10 cellular contexts compared by ENCODE assay signal in the genomic region with DNA sequence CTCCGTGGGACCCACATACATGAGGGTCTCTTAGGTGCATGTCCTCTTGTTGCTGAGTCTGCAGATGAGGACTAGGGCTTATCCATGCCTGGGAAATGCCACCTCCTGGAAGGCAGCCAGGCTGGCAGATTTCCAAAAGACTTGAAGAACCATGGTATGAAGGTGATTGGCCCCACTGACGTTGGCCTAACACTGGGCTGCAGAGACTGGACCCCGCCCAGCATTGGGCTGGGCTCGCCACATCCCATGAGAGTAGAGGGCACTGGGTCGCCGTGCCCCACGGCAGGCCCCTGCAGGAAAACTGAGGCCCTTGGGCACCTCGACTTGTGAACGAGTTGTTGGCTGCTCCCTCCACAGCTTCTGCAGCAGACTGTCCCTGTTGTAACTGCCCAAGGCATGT. TPM values are rescaled to one million over a fixed set of nuclear protein-coding genes. Genes with fewer than 3 reads are reported as not detected.
DNase-seq lines count a peak whose midpoint lies in the region; ATAC-seq and TF ChIP-seq lines count a peak whose summit lies in the region.
"Had no signal": no experiment of that assay in that cellular context is flagged by ENCODE, and none has a peak within 500 bp of the region (broad histone marks: within the 10 kb centered on the region; RNA-seq: fewer than 3 reads in every experiment).

No MANE protein-coding gene starts in this region.

- TF ChIP-seq CTCF in testis (IDR thresholded peaks at IDR 0.05) (no peak), CD14-positive monocyte (IDR thresholded peaks at IDR 0.05) (no peak)

- intact Hi-C loops in testis (cut with DNase I; ENCODE audit: low total_unique reads), result no loop called here
- intact Hi-C loops in CD14-positive monocyte (cut with micrococcal nuclease), result no loop called here

- no peaks in the 10 kb centered on the region for H3K9me3 ChIP-seq in testis

- H3K9me3 Mint-ChIP-seq in activated T-cell treated with anti-CD3 and anti-CD28 coated beads, Interleukin-2, amount 50 U/mL, for 72 hours, result peaks cover 0 to 1% of the 10 kb centered on the region in 2 donors
- H3K9me3 Mint-ChIP-seq in activated T-cell treated with anti-CD3 and anti-CD28 coated beads, Interleukin-2, amount 50 U/mL, for 4 hours, result no peaks in the 10 kb centered on the region
- H3K9me3 Mint-ChIP-seq in T-cell (no peaks in the 10 kb centered on the region), CD14-positive monocyte (peaks cover 0 to 7% (median 4%) of the 10 kb centered on the region in 7 donors)

- peaks cover 15 to 39% of the 10 kb centered on the region in 2 donors for H3K36me3 Mint-ChIP-seq in activated T-cell treated with anti-CD3 and anti-CD28 coated beads, Interleukin-2, amount 50 U/mL, for 72 hours (ENCODE audit: insufficient read depth in 2 of 2)
- peaks cover 35% of the 10 kb centered on the region for H3K36me3 Mint-ChIP-seq in activated T-cell treated with anti-CD3 and anti-CD28 coated beads, Interleukin-2, amount 50 U/mL, for 4 hours (ENCODE audit: insufficient read depth)
- H3K36me3 Mint-ChIP-seq in T-cell (peaks cover 38% of the 10 kb centered on the region), CD14-positive monocyte (peaks cover 52 to 60% of the 10 kb centered on the region in 2 donors)

- CTCF ChIA-PET in T-cell (lab: Charles Lee), result no interaction called here

- H3K27me3 Mint-ChIP-seq in activated T-cell treated with anti-CD3 and anti-CD28 coated beads, Interleukin-2, amount 50 U/mL, for 72 hours (ENCODE audit: low read depth), result no peaks in the 10 kb centered on the region
- H3K27me3 Mint-ChIP-seq in activated T-cell treated with anti-CD3 and anti-CD28 coated beads, Interleukin-2, amount 50 U/mL, for 4 hours (ENCODE audit: low read depth), result no peaks in the 10 kb centered on the region
- H3K27me3 Mint-ChIP-seq in T-cell (no peaks in the 10 kb centered on the region), CD14-positive monocyte (ENCODE audit: low read depth in 3 of 3) (no peaks in the 10 kb centered on the region)

- H3K27me3 ChIP-seq in testis, result no peaks in the 10 kb centered on the region

- peak overlapping the region; percentile 20 for H3K27ac Mint-ChIP-seq in activated T-cell treated with anti-CD3 and anti-CD28 coated beads, Interleukin-2, amount 50 U/mL, for 72 hours
- peak overlapping the region; percentile 81 to 85 for H3K27ac Mint-ChIP-seq in T-cell
- H3K27ac Mint-ChIP-seq in CD14-positive monocyte, result peak overlapping the region in 1 of 7 donors; percentile 66

- 86% methylated on average over 9 of the region's 9 CpGs; no CpG with 5 or more reads in 1 of the 2 donors for WGBS in testis, 2 donors

- POLR2A ChIA-PET in T-cell (lab: Charles Lee), result no interaction called here

- H3K4me3 ChIP-seq in testis, result no peak overlapping the region

- H3K36me3 ChIP-seq in testis (ENCODE audit: low read depth, missing control alignments), result no peaks in the 10 kb centered on the region

- peaks cover 72% of the 10 kb centered on the region for H3K4me1 Mint-ChIP-seq in activated T-cell treated with anti-CD3 and anti-CD28 coated beads, Interleukin-2, amount 50 U/mL, for 72 hours (ENCODE audit: low read depth)
- peaks cover 55% of the 10 kb centered on the region for H3K4me1 Mint-ChIP-seq in activated T-cell treated with anti-CD3 and anti-CD28 coated beads, Interleukin-2, amount 50 U/mL, for 4 hours (ENCODE audit: low read depth)
- H3K4me1 Mint-ChIP-seq in T-cell (peaks cover 53 to 59% (median 57%) of the 10 kb centered on the region in 3 donors), CD14-positive monocyte (peaks cover 19% of the 10 kb centered on the region)

- peaks cover 4% of the 10 kb centered on the region for H3K4me1 ChIP-seq in testis

- H3K4me3 Mint-ChIP-seq in activated T-cell treated with anti-CD3 and anti-CD28 coated beads, Interleukin-2, amount 50 U/mL, for 72 hours, result no peak overlapping the region
- H3K4me3 Mint-ChIP-seq in activated T-cell treated with anti-CD3 and anti-CD28 coated beads, Interleukin-2, amount 50 U/mL, for 4 hours, result no peak overlapping the region
- H3K4me3 Mint-ChIP-seq in T-cell (no peak overlapping the region), CD14-positive monocyte (no peak overlapping the region)

- TF ChIP-seq POLR2A in testis (IDR thresholded peaks at IDR 0.05), result no peak

- ATAC-seq in activated T-cell treated with anti-CD3 and anti-CD28 coated beads, Interleukin-2, amount 50 U/mL, for 72 hours (replicated peaks in 1 of 2), result no peak
- no peak for ATAC-seq in activated T-cell treated with anti-CD3 and anti-CD28 coated beads, Interleukin-2, amount 50 U/mL, for 4 hours
- ATAC-seq in T-cell (replicated peaks in 1 of 4), result no peak

- no peak overlapping the region for H3K27ac ChIP-seq in testis

- no peak for DNase-seq in activated T-cell treated with anti-CD3 and anti-CD28 coated beads, Interleukin-2, amount 50 U/mL, for 72 hours
- no peak for DNase-seq in activated T-cell treated with anti-CD3 and anti-CD28 coated beads, Interleukin-2, amount 50 U/mL, for 4 hours
- DNase-seq in T-cell (no peak), glomerular visceral epithelial cell (ENCODE audit: extremely low spot score) (peak; percentile 4), testis (peak; percentile 44), CD14-positive monocyte (ENCODE audit: low spot score) (no peak)
- DNase-seq in stimulated activated CD4-positive, alpha-beta T cell treated with anti-CD3 and anti-CD28 coated beads, Interleukin-4, amount 100 ng/mL, for 4 hours, result no peak
- no peak for DNase-seq in stimulated activated CD4-positive, alpha-beta T cell treated with anti-CD3 and anti-CD28 coated beads, Interleukin-1b, Interleukin-23, amount 100 ng/mL, for 48 hours
- DNase-seq: head of caudate nucleus, SW 1271 had no signal

RNA-seq across cellular contexts. Expression of a gene that starts 38.2 kb away (rescaled TPM):
- total RNA-seq in activated T-cell treated with anti-CD3 and anti-CD28 coated beads, Interleukin-2, amount 50 U/mL, for 72 hours, result 100 to 1,000 TPM; 155 to 166 TPM
- total RNA-seq in activated T-cell treated with anti-CD3 and anti-CD28 coated beads, Interleukin-2, amount 50 U/mL, for 4 hours, result 10 to 100 TPM; 90.7 to 94.9 (median 91.4) TPM
- 10 to 100 TPM; 35.6 to 44.3 (median 38.2) TPM for total RNA-seq in T-cell
- under 1 TPM; 0.31 to 0.87 TPM for total RNA-seq in testis
- 2.3 TPM for polyA plus RNA-seq in testis (ENCODE audit: insufficient read depth, low read depth, low replicate concordance)
- polyA plus RNA-seq in CD14-positive monocyte, result 1 to 10 TPM; 1.0 to 1.7 TPM

RNA-seq across cellular contexts. Expression of a gene that starts 50.0 kb away (rescaled TPM):
- total RNA-seq in activated T-cell treated with anti-CD3 and anti-CD28 coated beads, Interleukin-2, amount 50 U/mL, for 72 hours, result 100 to 1,000 TPM; 313 to 348 TPM
- total RNA-seq in activated T-cell treated with anti-CD3 and anti-CD28 coated beads, Interleukin-2, amount 50 U/mL, for 4 hours, result 100 to 1,000 TPM; 110 to 143 (median 140) TPM
- total RNA-seq in T-cell (100 to 1,000 TPM; 186 to 281 (median 221) TPM), testis (10 to 100 TPM; 68.6 to 70.7 TPM)
- polyA plus RNA-seq in testis (ENCODE audit: insufficient read depth, low read depth, low replicate concordance) (41.4 TPM), CD14-positive monocyte (10 to 100 TPM; 25.1 to 35.6 TPM)

Comparison
In these comparisons a context has a peak if more than half of its experiments do, and no peak if none do; other contexts are left out.
1. DNase-seq: peak in glomerular visceral epithelial cell (single experiment) and testis (single experiment); none in activated T-cell treated with anti-CD3 and anti-CD28 coated beads, Interleukin-2, amount 50 U/mL, for 72 hours (0 of 2), activated T-cell treated with anti-CD3 and anti-CD28 coated beads, Interleukin-2, amount 50 U/mL, for 4 hours (single experiment), T-cell (0 of 34), stimulated activated CD4-positive, alpha-beta T cell treated with anti-CD3 and anti-CD28 coated beads, Interleukin-4, amount 100 ng/mL, for 4 hours (0 of 2), stimulated activated CD4-positive, alpha-beta T cell treated with anti-CD3 and anti-CD28 coated beads, Interleukin-1b, Interleukin-23, amount 100 ng/mL, for 48 hours (single experiment) and CD14-positive monocyte (single experiment).
2. RNA of a gene that starts 38.2 kb away (total RNA-seq): 155 to 166 TPM in activated T-cell treated with anti-CD3 and anti-CD28 coated beads, Interleukin-2, amount 50 U/mL, for 72 hours, 90.7 to 94.9 TPM in activated T-cell treated with anti-CD3 and anti-CD28 coated beads, Interleukin-2, amount 50 U/mL, for 4 hours and 35.6 to 44.3 TPM in T-cell; 0.31 to 0.87 TPM in testis; every median in the first group is over 10 times any median in the second.